Comparison of ENCODE assay signal across 9 cellular contexts in genomic region chr10:121910673-121911420, GRCh38. TPM values are rescaled to one million over a fixed set of nuclear protein-coding genes. Genes with fewer than 3 reads are reported as not detected.
DNase-seq lines count a peak whose midpoint lies in the region; ATAC-seq and TF ChIP-seq lines count a peak whose summit lies in the region.
"Had no signal": no experiment of that assay in that cellular context is flagged by ENCODE, and none has a peak within 500 bp of the region (broad histone marks: within the 10 kb centered on the region; RNA-seq: fewer than 3 reads in every experiment).

No MANE protein-coding gene starts in this region.

- no peak for DNase-seq in activated naive CD4-positive, alpha-beta T cell treated with anti-CD3 and anti-CD28 coated beads for 36 hours
- no peak for DNase-seq in activated naive CD4-positive, alpha-beta T cell treated with Interleukin-2 at 50 U/mL for 16 hours
- DNase-seq in dorsolateral prefrontal cortex (no peak), GF-D8 (lab: John Stamatoyannopoulos, UW) (no peak), NCI-H2171 (lab: John Stamatoyannopoulos, UW) (no peak), NCI-H146 (lab: John Stamatoyannopoulos, UW) (no peak)
- DNase-seq in stimulated activated naive B cell treated with anti-CD40 and anti-IgM and Interleukin-4, amounts not matched to agents 10 μg/mL and 1 μg/mL and 100 μg/mL, for 72 hours: no peak
- DNase-seq: DMS 273 treated with DMSO at 0.1 percent for 48 hours had no signal

- H3K36me3 Mint-ChIP-seq in activated naive CD4-positive, alpha-beta T cell treated with anti-CD3 and anti-CD28 coated beads for 36 hours (ENCODE audit: low read depth): peaks cover 13% of the 10 kb centered on the region
- peaks cover 30 to 42% of the 10 kb centered on the region in 2 donors for H3K36me3 Mint-ChIP-seq in stimulated activated naive B cell treated with anti-CD40 and anti-IgM and Interleukin-4, amounts not matched to agents 10 μg/mL and 1 μg/mL and 100 μg/mL, for 72 hours

- peak overlapping the region in 13 of 59 donors; percentile 1 to 32 (median 9) for H3K4me3 ChIP-seq in dorsolateral prefrontal cortex

- TF ChIP-seq CTCF in dorsolateral prefrontal cortex (IDR thresholded peaks at IDR 0.05 in 54 of 56, conservative IDR thresholded peaks at IDR 0.05 in 2 of 56; ENCODE audit: low read depth in 1 of 56, partially characterized antibody in 56 of 56): no peak

- CTCF ChIA-PET in activated naive CD4-positive, alpha-beta T cell treated with anti-CD3 and anti-CD28 coated beads for 36 hours (lab: Charles Lee): interaction anchor here (0.6 to 1.0 kb wide), 3 partner anchors 10 to 32 kb away, joined by 4 to 9 read pairs (median 5); no protein-coding TSS in a partner anchor

- no peaks in the 10 kb centered on the region for H3K27me3 Mint-ChIP-seq in activated naive CD4-positive, alpha-beta T cell treated with anti-CD3 and anti-CD28 coated beads for 36 hours (ENCODE audit: low read depth)
- H3K27me3 Mint-ChIP-seq in stimulated activated naive B cell treated with anti-CD40 and anti-IgM and Interleukin-4, amounts not matched to agents 10 μg/mL and 1 μg/mL and 100 μg/mL, for 72 hours: no peaks in the 10 kb centered on the region

- intact Hi-C loops in activated naive CD4-positive, alpha-beta T cell treated with anti-CD3 and anti-CD28 coated beads for 36 hours (cut with micrococcal nuclease): no loop called here
- intact Hi-C loops in dorsolateral prefrontal cortex (cut with DNase I): no loop called here

- H3K27me3 ChIP-seq in dorsolateral prefrontal cortex: no peaks in the 10 kb centered on the region

- H3K9me3 Mint-ChIP-seq in activated naive CD4-positive, alpha-beta T cell treated with anti-CD3 and anti-CD28 coated beads for 36 hours: no peaks in the 10 kb centered on the region
- H3K9me3 Mint-ChIP-seq in stimulated activated naive B cell treated with anti-CD40 and anti-IgM and Interleukin-4, amounts not matched to agents 10 μg/mL and 1 μg/mL and 100 μg/mL, for 72 hours: no peaks in the 10 kb centered on the region

- H3K27ac Mint-ChIP-seq in activated naive CD4-positive, alpha-beta T cell treated with anti-CD3 and anti-CD28 coated beads for 36 hours: peak overlapping the region; percentile 8
- H3K27ac Mint-ChIP-seq in stimulated activated naive B cell treated with anti-CD40 and anti-IgM and Interleukin-4, amounts not matched to agents 10 μg/mL and 1 μg/mL and 100 μg/mL, for 72 hours: peak overlapping the region; percentile 86

- no peak overlapping the region for H3K4me3 Mint-ChIP-seq in activated naive CD4-positive, alpha-beta T cell treated with anti-CD3 and anti-CD28 coated beads for 36 hours
- no peak overlapping the region for H3K4me3 Mint-ChIP-seq in stimulated activated naive B cell treated with anti-CD40 and anti-IgM and Interleukin-4, amounts not matched to agents 10 μg/mL and 1 μg/mL and 100 μg/mL, for 72 hours

- peak overlapping the region; percentile 13 to 95 (median 83) for H3K27ac ChIP-seq in dorsolateral prefrontal cortex

- ATAC-seq in HG03095 (IDR thresholded peaks at IDR 0.05; ENCODE audit: unreplicated experiment): peak; percentile 69
- no peak for ATAC-seq in stimulated activated naive B cell treated with anti-CD40 and anti-IgM and Interleukin-4, amounts not matched to agents 10 μg/mL and 1 μg/mL and 100 μg/mL, for 72 hours (replicated peaks)

- H3K4me1 Mint-ChIP-seq in activated naive CD4-positive, alpha-beta T cell treated with anti-CD3 and anti-CD28 coated beads for 36 hours (ENCODE audit: low read depth): peaks cover 5% of the 10 kb centered on the region
- H3K4me1 Mint-ChIP-seq in stimulated activated naive B cell treated with anti-CD40 and anti-IgM and Interleukin-4, amounts not matched to agents 10 μg/mL and 1 μg/mL and 100 μg/mL, for 72 hours: peaks cover 8 to 12% of the 10 kb centered on the region in 2 donors

RNA-seq across cellular contexts. Expression of gene ATE1, which starts 17.0 kb away (rescaled TPM):
- total RNA-seq in activated naive CD4-positive, alpha-beta T cell treated with anti-CD3 and anti-CD28 coated beads for 36 hours: 10 to 100 TPM; 13.6 to 17.5 TPM
- 10 to 100 TPM; 50.0 to 91.0 (median 68.8) TPM for total RNA-seq in dorsolateral prefrontal cortex
